ENCODE assay signal across 13 cellular contexts in genomic region chr6:137910424-137910834, GRCh38. TPM values are rescaled to one million over a fixed set of nuclear protein-coding genes. Genes with fewer than 3 reads are reported as not detected.
DNase-seq lines count a peak whose midpoint lies in the region; ATAC-seq, FAIRE-seq and TF ChIP-seq lines count a peak whose summit lies in the region.
"Had no signal": no experiment of that assay in that cellular context is flagged by ENCODE, and none has a peak within 500 bp of the region (broad histone marks: within the 10 kb centered on the region; RNA-seq: fewer than 3 reads in every experiment).

No MANE protein-coding gene starts in this region.

- H3K27me3 Mint-ChIP-seq in natural killer cell treated with Interleukin-12 subunit alpha and Interleukin-12 subunit beta and Interleukin-15 and Interleukin-18, amount 100 ng/mL, for 72 hours = peaks cover 0 to 6% of the 10 kb centered on the region in 2 donors
- peaks cover 23 to 30% of the 10 kb centered on the region in 2 donors for H3K27me3 Mint-ChIP-seq in natural killer cell (ENCODE audit: low read depth in 2 of 2)
- peaks cover 15% of the 10 kb centered on the region for H3K27me3 Mint-ChIP-seq in MCF 10A (ENCODE audit: insufficient read depth, unreplicated experiment)

- TF ChIP-seq CTCF in natural killer cell (IDR thresholded peaks at IDR 0.05) (no peak), left ventricle myocardium inferior (IDR thresholded peaks at IDR 0.05; ENCODE audit: borderline replicate concordance) (no peak), kidney (IDR thresholded peaks at IDR 0.05; ENCODE audit: borderline replicate concordance, extremely low read depth, insufficient read depth) (no peak), MCF 10A (IDR thresholded peaks at IDR 0.05; ENCODE audit: unreplicated experiment) (no peak)

- CTCF ChIA-PET in MCF 10A (lab: Yijun Ruan, JAX) = interaction anchor here (0.6 to 0.9 kb wide), 2 partner anchors 17 to 1917 kb away, joined by 3 read pairs; no protein-coding TSS in a partner anchor

- peak overlapping the region; percentile 87 to 88 for H3K27ac Mint-ChIP-seq in natural killer cell treated with Interleukin-12 subunit alpha and Interleukin-12 subunit beta and Interleukin-15 and Interleukin-18, amount 100 ng/mL, for 72 hours
- no peak overlapping the region for H3K27ac Mint-ChIP-seq in natural killer cell
- H3K27ac Mint-ChIP-seq in MCF 10A (ENCODE audit: low read depth, unreplicated experiment) = no peak overlapping the region

- peaks cover 44 to 47% of the 10 kb centered on the region in 2 donors for H3K4me1 Mint-ChIP-seq in natural killer cell treated with Interleukin-12 subunit alpha and Interleukin-12 subunit beta and Interleukin-15 and Interleukin-18, amount 100 ng/mL, for 72 hours (ENCODE audit: low read depth in 2 of 2)
- H3K4me1 Mint-ChIP-seq in natural killer cell (peaks cover 20 to 21% of the 10 kb centered on the region in 2 donors), MCF 10A (ENCODE audit: insufficient read depth, unreplicated experiment) (no peaks in the 10 kb centered on the region)

- POLR2A ChIA-PET in MCF 10A (lab: Yijun Ruan, JAX) = no interaction called here

- H3K36me3 ChIP-seq in left ventricle myocardium inferior (no peaks in the 10 kb centered on the region), kidney (ENCODE audit: control insufficient read depth in 1 of 2, insufficient read depth in 2 of 2, low read length in 2 of 2) (no peaks in the 10 kb centered on the region)
- H3K36me3 ChIP-seq: upper lobe of left lung had no signal

- FAIRE-seq in kidney (lab: Jason Lieb, UNC) = no peak
- FAIRE-seq: bronchial epithelial cell had no signal

- intact Hi-C loops in natural killer cell (cut with micrococcal nuclease) = no loop called here
- intact Hi-C loops in left ventricle myocardium inferior (cut with micrococcal nuclease) = no loop called here
- intact Hi-C loops in kidney (cut with DNase I) = no loop called here
- intact Hi-C loops in MCF 10A (cut with micrococcal nuclease) = no loop called here

- H3K9me3 ChIP-seq in left ventricle myocardium inferior (replicated peaks) = peaks cover 16% of the 10 kb centered on the region
- H3K9me3 ChIP-seq in kidney (ENCODE audit: control insufficient read depth in 1 of 2, low read length in 2 of 2) = peaks cover 0 to 4% of the 10 kb centered on the region in 2 donors
- H3K9me3 ChIP-seq: upper lobe of left lung had no signal

- no peak overlapping the region for H3K9ac ChIP-seq in kidney (ENCODE audit: low read length in 2 of 2)

- H3K9me3 Mint-ChIP-seq in natural killer cell treated with Interleukin-12 subunit alpha and Interleukin-12 subunit beta and Interleukin-15 and Interleukin-18, amount 100 ng/mL, for 72 hours = peaks cover 4% of the 10 kb centered on the region
- H3K9me3 Mint-ChIP-seq in natural killer cell (no peaks in the 10 kb centered on the region), MCF 10A (ENCODE audit: unreplicated experiment) (peaks cover 6% of the 10 kb centered on the region)

- peak overlapping the region; percentile 37 for H3K27ac ChIP-seq in left ventricle myocardium inferior (replicated peaks)
- no peak overlapping the region for H3K27ac ChIP-seq in kidney (ENCODE audit: low read depth in 2 of 2, low read length in 2 of 2)
- H3K27ac ChIP-seq: upper lobe of left lung had no signal

- no TSS peak for BruUV-seq in MCF 10A (replicated peaks; lab: Mats Ljungman, UMichigan)

- H3K4me3 ChIP-seq in left ventricle myocardium inferior = no peak overlapping the region
- no peak overlapping the region for H3K4me3 ChIP-seq in kidney (ENCODE audit: low read length in 2 of 2)
- H3K4me3 ChIP-seq: skin epidermis, upper lobe of left lung had no signal

- H3K4me1 ChIP-seq in left ventricle myocardium inferior (no peaks in the 10 kb centered on the region), kidney (ENCODE audit: control insufficient read depth in 1 of 2, insufficient read depth in 1 of 2, low read depth in 1 of 2, low read length in 2 of 2) (no peaks in the 10 kb centered on the region)

- ATAC-seq in natural killer cell treated with Interleukin-12 subunit alpha and Interleukin-12 subunit beta and Interleukin-15 and Interleukin-18, amount 100 ng/mL, for 72 hours = no peak
- ATAC-seq in natural killer cell (no peak), GM21390 (IDR thresholded peaks at IDR 0.05; ENCODE audit: unreplicated experiment) (no peak)

- no peaks in the 10 kb centered on the region for H3K27me3 ChIP-seq in left ventricle myocardium inferior (ENCODE audit: low read depth)
- H3K27me3 ChIP-seq: upper lobe of left lung had no signal

- no peak for DNase-seq in natural killer cell treated with Interleukin-12 subunit alpha and Interleukin-12 subunit beta and Interleukin-15 and Interleukin-18, amount 100 ng/mL, for 72 hours (ENCODE audit: low spot score)
- DNase-seq in natural killer cell = no peak
- DNase-seq in UCSD-AML1 (lab: John Stamatoyannopoulos, UW; ENCODE audit: unreplicated experiment) = peak; percentile 40
- peak; percentile 17 for DNase-seq in left ventricle myocardium inferior
- no peak for DNase-seq in kidney
- DNase-seq in MCF 10A (ENCODE audit: unreplicated experiment) = no peak
- no peak for DNase-seq in mesenteric fat pad (ENCODE audit: low spot score)
- DNase-seq: ACHN; activated CD4-positive, CD25-positive, alpha-beta regulatory T cell had no signal

- no peak overlapping the region for H3K4me3 Mint-ChIP-seq in natural killer cell treated with Interleukin-12 subunit alpha and Interleukin-12 subunit beta and Interleukin-15 and Interleukin-18, amount 100 ng/mL, for 72 hours
- H3K4me3 Mint-ChIP-seq in natural killer cell = no peak overlapping the region
- no peak overlapping the region for H3K4me3 Mint-ChIP-seq in MCF 10A (ENCODE audit: unreplicated experiment)

- H3K36me3 Mint-ChIP-seq in natural killer cell treated with Interleukin-12 subunit alpha and Interleukin-12 subunit beta and Interleukin-15 and Interleukin-18, amount 100 ng/mL, for 72 hours = peaks cover 12% of the 10 kb centered on the region
- H3K36me3 Mint-ChIP-seq in natural killer cell = peaks cover 7% of the 10 kb centered on the region
- H3K36me3 Mint-ChIP-seq in MCF 10A (ENCODE audit: insufficient read depth, unreplicated experiment) = no peaks in the 10 kb centered on the region

RNA-seq across cellular contexts. Expression of gene TNFAIP3, which starts 43.4 kb away (rescaled TPM):
- 100 to 1,000 TPM; 121 to 244 TPM for total RNA-seq in natural killer cell treated with Interleukin-12 subunit alpha and Interleukin-12 subunit beta and Interleukin-15 and Interleukin-18, amount 100 ng/mL, for 72 hours
- total RNA-seq in natural killer cell (1,000 to 10,000 TPM; 1,163 to 1,298 (median 1,241) TPM), left ventricle myocardium inferior (7.0 TPM), kidney (52.6 TPM), MCF 10A (2022) (38.2 and 52.8 TPM in 2 replicates), mesenteric fat pad (187 TPM)
- 2.8 TPM for polyA plus RNA-seq in kidney (ENCODE audit: insufficient read depth, low read depth, low replicate concordance)

Comparison
In these comparisons a context has a peak if more than half of its experiments do, and no peak if none do; other contexts are left out.
1. H3K27ac Mint-ChIP-seq: peak in natural killer cell treated with Interleukin-12 subunit alpha and Interleukin-12 subunit beta and Interleukin-15 and Interleukin-18, amount 100 ng/mL, for 72 hours (2 of 2); none in natural killer cell (0 of 2) and MCF 10A (single experiment).
2. DNase-seq: peak in UCSD-AML1 (single experiment) and left ventricle myocardium inferior (single experiment); none in natural killer cell treated with Interleukin-12 subunit alpha and Interleukin-12 subunit beta and Interleukin-15 and Interleukin-18, amount 100 ng/mL, for 72 hours (single experiment), natural killer cell (single experiment), kidney (single experiment), MCF 10A (single experiment) and mesenteric fat pad (single experiment).